In genomic region chr1:67939942-67940341, GRCh38 we compare ENCODE assay signal across 16 cellular contexts.
"Had no signal": no experiment of that assay in that cellular context is flagged by ENCODE, and none has a peak within 500 bp of the region (broad histone marks: within the 10 kb centered on the region; RNA-seq: fewer than 3 reads in every experiment).

No MANE protein-coding gene starts in this region.

- H3K4me1 ChIP-seq: gastrocnemius medialis, tibial artery, vagina had no signal

- H3K36me3 ChIP-seq: gastrocnemius medialis, tibial artery, vagina, WERI-Rb-1 had no signal

- DNase-seq: activated CD4-positive, alpha-beta memory T cell treated with anti-CD3 and anti-CD28 coated beads, Interleukin-2, amount 10 ng/mL, durations not matched to agents 7 days and 5 days; activated CD4-positive, alpha-beta T cell treated with anti-CD3 and anti-CD28 coated beads for 36 hours; activated naive CD4-positive, alpha-beta T cell; aorta; gastrocnemius medialis; mucosa of descending colon; small intestine; T-helper 1 cell; tibial artery; WERI-Rb-1 had no signal

- H3K4me3 ChIP-seq: gastrocnemius medialis, hepatocyte, lung, mucosa of descending colon, tibial artery, vagina had no signal

- H3K27me3 ChIP-seq: gastrocnemius medialis, hepatocyte, tibial artery, vagina had no signal

- H3K27me3 Mint-ChIP-seq: activated CD4-positive, alpha-beta memory T cell treated with anti-CD3 and anti-CD28 coated beads, Interleukin-2, amount 10 ng/mL, durations not matched to agents 7 days and 5 days had no signal

- H3K27ac ChIP-seq: gastrocnemius medialis, hepatocyte, tibial artery, vagina, WERI-Rb-1 had no signal

- H3K4me3 Mint-ChIP-seq: activated CD4-positive, alpha-beta memory T cell treated with anti-CD3 and anti-CD28 coated beads, Interleukin-2, amount 10 ng/mL, durations not matched to agents 7 days and 5 days; activated CD4-positive, alpha-beta T cell treated with anti-CD3 and anti-CD28 coated beads for 36 hours; activated T-helper 1 cell treated with anti-CD3 and anti-CD28 coated beads, Interleukin-12 subunit alpha, Interleukin-12 subunit beta, Interleukin-2, Interleukin-4 antibody, amounts not matched to agents 30 ng/mL and 10 ng/mL and 1 ng/mL, durations not matched to agents 14 hours and 24 hours and 36 hours; natural killer cell treated with Interleukin-12 subunit alpha and Interleukin-12 subunit beta and Interleukin-15 and Interleukin-18, amount 100 ng/mL, for 72 hours had no signal

- H3K36me3 Mint-ChIP-seq: natural killer cell treated with Interleukin-12 subunit alpha and Interleukin-12 subunit beta and Interleukin-15 and Interleukin-18, amount 100 ng/mL, for 72 hours had no signal

- H3K4me2 ChIP-seq: hepatocyte had no signal

- H3K9me3 ChIP-seq: gastrocnemius medialis, mucosa of descending colon, tibial artery, vagina had no signal

- H3K79me2 ChIP-seq: hepatocyte had no signal

- H3K27ac Mint-ChIP-seq: activated CD4-positive, alpha-beta memory T cell treated with anti-CD3 and anti-CD28 coated beads, Interleukin-2, amount 10 ng/mL, durations not matched to agents 7 days and 5 days; activated CD4-positive, alpha-beta T cell treated with anti-CD3 and anti-CD28 coated beads for 36 hours; activated T-helper 1 cell treated with anti-CD3 and anti-CD28 coated beads, Interleukin-12 subunit alpha, Interleukin-12 subunit beta, Interleukin-2, Interleukin-4 antibody, amounts not matched to agents 30 ng/mL and 10 ng/mL and 1 ng/mL, durations not matched to agents 14 hours and 24 hours and 36 hours; natural killer cell treated with Interleukin-12 subunit alpha and Interleukin-12 subunit beta and Interleukin-15 and Interleukin-18, amount 100 ng/mL, for 72 hours had no signal

- H3K4me1 Mint-ChIP-seq: activated CD4-positive, alpha-beta memory T cell treated with anti-CD3 and anti-CD28 coated beads, Interleukin-2, amount 10 ng/mL, durations not matched to agents 7 days and 5 days; activated CD4-positive, alpha-beta T cell treated with anti-CD3 and anti-CD28 coated beads for 36 hours had no signal

- ATAC-seq: activated CD4-positive, alpha-beta T cell treated with anti-CD3 and anti-CD28 coated beads for 36 hours; gastrocnemius medialis; mucosa of descending colon; natural killer cell treated with Interleukin-12 subunit alpha and Interleukin-12 subunit beta and Interleukin-15 and Interleukin-18, amount 100 ng/mL, for 72 hours had no signal

- H2AFZ ChIP-seq: hepatocyte had no signal

- FAIRE-seq: colon, small intestine had no signal

- H3K9me3 Mint-ChIP-seq: activated CD4-positive, alpha-beta memory T cell treated with anti-CD3 and anti-CD28 coated beads, Interleukin-2, amount 10 ng/mL, durations not matched to agents 7 days and 5 days; activated T-helper 1 cell treated with anti-CD3 and anti-CD28 coated beads, Interleukin-12 subunit alpha, Interleukin-12 subunit beta, Interleukin-2, Interleukin-4 antibody, amounts not matched to agents 30 ng/mL and 10 ng/mL and 1 ng/mL, durations not matched to agents 14 hours and 24 hours and 36 hours; natural killer cell treated with Interleukin-12 subunit alpha and Interleukin-12 subunit beta and Interleukin-15 and Interleukin-18, amount 100 ng/mL, for 72 hours had no signal
